In genomic region chr1:14137411-14138134, GRCh38 we compare ENCODE assay signal across 17 cellular contexts.
"Had no signal": no experiment of that assay in that cellular context is flagged by ENCODE, and none has a peak within 500 bp of the region (broad histone marks: within the 10 kb centered on the region; RNA-seq: fewer than 3 reads in every experiment).

No MANE protein-coding gene starts in this region.

- H3K4me3 ChIP-seq: colonic mucosa, transverse colon had no signal

- DNase-seq: activated CD4-positive, alpha-beta T cell treated with anti-CD3 and anti-CD28 coated beads for 48 hours; activated CD8-positive, alpha-beta memory T cell treated with anti-CD3 and anti-CD28 coated beads, Interleukin-2, amount 50 U/mL, for 4 hours; activated CD8-positive, alpha-beta T cell treated with anti-CD3 and anti-CD28 coated beads, Interleukin-2, amount 10 ng/mL, durations not matched to agents 7 days and 5 days; activated effector memory CD4-positive, alpha-beta T cell treated with anti-CD3 and anti-CD28 coated beads, Interleukin-2, amount 50 U/mL, for 16 hours; activated T-cell treated with anti-CD3 and anti-CD28 coated beads, Interleukin-2, amount 50 U/mL, for 48 hours; central memory CD4-positive, alpha-beta T cell; colonic mucosa; mesendoderm; occipital lobe; stimulated activated CD4-positive, alpha-beta T cell treated with anti-CD3 and anti-CD28 coated beads, Interleukin-4, amount 100 ng/mL, for 4 hours; stimulated activated CD8-positive, alpha-beta memory T cell treated with anti-CD3 and anti-CD28 coated beads, Interleukin-4, amount 100 ng/mL, for 48 hours; stimulated activated naive CD4-positive, alpha-beta T cell treated with Interleukin-2 at 50 U/mL for 16 hours; transverse colon had no signal

- H3K4me1 ChIP-seq: colonic mucosa had no signal

- H3K9me3 ChIP-seq: colonic mucosa, transverse colon had no signal

- H3K36me3 ChIP-seq: colonic mucosa, transverse colon had no signal

- H3K9me3 Mint-ChIP-seq: activated naive CD4-positive, alpha-beta T cell treated with anti-CD3 and anti-CD28 coated beads, Interleukin-2, amount 50 U/mL, for 24 hours; T-helper 1 cell treated with Interleukin-12 subunit alpha and Interleukin-12 subunit beta and Interleukin-4 antibody, amounts not matched to agents 30 μg/mL and 1 μg/mL, for 36 hours had no signal

- ATAC-seq: activated CD8-positive, alpha-beta T cell treated with anti-CD3 and anti-CD28 coated beads, Interleukin-2, amount 10 ng/mL, durations not matched to agents 7 days and 5 days had no signal

- H3K27ac ChIP-seq: colonic mucosa, transverse colon had no signal

- H3K4me3 Mint-ChIP-seq: activated CD8-positive, alpha-beta T cell treated with anti-CD3 and anti-CD28 coated beads, Interleukin-2, amount 10 ng/mL, durations not matched to agents 7 days and 5 days; activated naive CD4-positive, alpha-beta T cell treated with anti-CD3 and anti-CD28 coated beads, Interleukin-2, amount 50 U/mL, for 24 hours; nephron; T-helper 1 cell treated with Interleukin-12 subunit alpha and Interleukin-12 subunit beta and Interleukin-4 antibody, amounts not matched to agents 30 μg/mL and 1 μg/mL, for 36 hours; WTC11 had no signal

- H3K4me1 Mint-ChIP-seq: activated naive CD4-positive, alpha-beta T cell treated with anti-CD3 and anti-CD28 coated beads, Interleukin-2, amount 50 U/mL, for 24 hours had no signal

- H3K36me3 Mint-ChIP-seq: activated naive CD4-positive, alpha-beta T cell treated with anti-CD3 and anti-CD28 coated beads, Interleukin-2, amount 50 U/mL, for 24 hours had no signal

- H3K27me3 ChIP-seq: colonic mucosa, transverse colon had no signal

- H3K27ac Mint-ChIP-seq: activated CD8-positive, alpha-beta T cell treated with anti-CD3 and anti-CD28 coated beads, Interleukin-2, amount 10 ng/mL, durations not matched to agents 7 days and 5 days; activated naive CD4-positive, alpha-beta T cell treated with anti-CD3 and anti-CD28 coated beads, Interleukin-2, amount 50 U/mL, for 24 hours; nephron; T-helper 1 cell treated with Interleukin-12 subunit alpha and Interleukin-12 subunit beta and Interleukin-4 antibody, amounts not matched to agents 30 μg/mL and 1 μg/mL, for 36 hours had no signal
